Comparison of ENCODE assay signal across 16 cellular contexts in genomic region chr11:106695506-106695905, GRCh38.
DNase-seq lines count a peak whose midpoint lies in the region; ATAC-seq and TF ChIP-seq lines count a peak whose summit lies in the region.
"Had no signal": no experiment of that assay in that cellular context is flagged by ENCODE, and none has a peak within 500 bp of the region (broad histone marks: within the 10 kb centered on the region; RNA-seq: fewer than 3 reads in every experiment).

No MANE protein-coding gene starts in this region.

- TF ChIP-seq CTCF in AG04449 (IDR thresholded peaks at IDR 0.05; ENCODE audit: insufficient read depth, low read length, missing control alignments): no peak
- no peak for TF ChIP-seq CTCF in IMR-90 (conservative IDR thresholded peaks at IDR 0.05; ENCODE audit: low read depth, low read length)
- no peak for TF ChIP-seq CTCF in cardiac fibroblast (IDR thresholded peaks at IDR 0.05; ENCODE audit: low read depth, low read length)
- no peak for TF ChIP-seq CTCF in kidney epithelial cell (IDR thresholded peaks at IDR 0.05; ENCODE audit: insufficient read depth, low read length, poor library complexity, severe bottlenecking)
- no peak for TF ChIP-seq CTCF in right lobe of liver (IDR thresholded peaks at IDR 0.05)

- ATAC-seq in IMR-90 (ENCODE audit: low read depth) (peak; percentile 68), HG03342 (IDR thresholded peaks at IDR 0.05; ENCODE audit: unreplicated experiment) (no peak), right lobe of liver (no peak)
- ATAC-seq in stimulated activated effector memory CD8-positive, alpha-beta T cell treated with anti-CD3 and anti-CD28 coated beads, Interleukin-12 subunit alpha, Interleukin-12 subunit beta, amount 100 ng/mL, for 72 hours: no peak
- ATAC-seq: activated T-helper 17 cell treated with anti-CD3 and anti-CD28 coated beads, Interleukin-2, amount 50 U/mL, for 72 hours had no signal

- H3K27ac ChIP-seq in IMR-90 (ENCODE audit: insufficient read depth, low read length) (no peak overlapping the region), right lobe of liver (no peak overlapping the region)
- H3K27ac ChIP-seq: PC-9 had no signal

- peak overlapping the region; percentile 86; the same call in 1 of the 2 replicates for H3K4ac ChIP-seq in IMR-90 (ENCODE audit: low read depth, low read length)

- H2AK9ac ChIP-seq in IMR-90 (replicated peaks; ENCODE audit: low read depth, low read length, poor library complexity): no peak overlapping the region

- H2AFZ ChIP-seq in IMR-90 (replicated peaks; ENCODE audit: low read length, poor library complexity): no peak overlapping the region
- H2AFZ ChIP-seq: PC-9 had no signal

- peak overlapping the region; percentile 86 for H2BK20ac ChIP-seq in IMR-90 (ENCODE audit: low read depth, low read length)

- CTCF ChIA-PET in AG04449 (lab: Yijun Ruan, JAX): no interaction called here
- CTCF ChIA-PET in IMR-90 (lab: Yijun Ruan, JAX): no interaction called here

- in situ Hi-C loops in IMR-90 (cut with MboI; ENCODE audit: low sequenced_read_pairs): no loop called here

- peak overlapping the region; percentile 23; the same call in 1 of the 2 replicates for H3K4me2 ChIP-seq in IMR-90 (ENCODE audit: low read depth, low read length)
- H3K4me2 ChIP-seq: PC-9 had no signal

- POLR2A ChIA-PET in AG04449 (lab: Yijun Ruan, JAX): no interaction called here
- POLR2A ChIA-PET in IMR-90 (lab: Charles Lee; ENCODE audit: unreplicated experiment): no interaction called here

- peak overlapping the region; percentile 78; the same call in 1 of the 3 replicates for H2BK15ac ChIP-seq in IMR-90 (ENCODE audit: low read depth, low read length)

- H3K36me3 Mint-ChIP-seq in stimulated activated effector memory CD8-positive, alpha-beta T cell treated with anti-CD3 and anti-CD28 coated beads, Interleukin-12 subunit alpha, Interleukin-12 subunit beta, amount 100 ng/mL, for 72 hours: no peaks in the 10 kb centered on the region

- H3K4me3 ChIP-seq in AG04449 (ENCODE audit: low read depth, low read length): no peak overlapping the region
- no peak overlapping the region for H3K4me3 ChIP-seq in IMR-90 (ENCODE audit: insufficient read depth, low read depth, low read length)
- no peak overlapping the region for H3K4me3 ChIP-seq in cardiac fibroblast (replicated peaks in 1 of 2; ENCODE audit: low read depth in 2 of 2, low read length in 2 of 2)
- H3K4me3 ChIP-seq in kidney epithelial cell (ENCODE audit: low read depth, low read length): no peak overlapping the region
- no peak overlapping the region for H3K4me3 ChIP-seq in right lobe of liver
- H3K4me3 ChIP-seq: MG63, PC-9 had no signal

- no peaks in the 10 kb centered on the region for H3K36me3 ChIP-seq in IMR-90 (ENCODE audit: control insufficient read depth, insufficient read depth, low read length)
- H3K36me3 ChIP-seq in kidney epithelial cell (ENCODE audit: control insufficient read depth, insufficient read depth, low read length): no peaks in the 10 kb centered on the region
- H3K36me3 ChIP-seq in right lobe of liver: no peaks in the 10 kb centered on the region
- H3K36me3 ChIP-seq: MG63 had no signal

- no peaks in the 10 kb centered on the region for H3K79me1 ChIP-seq in IMR-90 (ENCODE audit: low read depth in 1 of 2, low read length in 2 of 2)

- WGBS in IMR-90 (ENCODE audit: extremely low coverage in 2 of 2, insufficient read length in 1 of 2), 2 experiments: no CpG with 5 or more reads among the region's 2 CpGs
- 38% methylated on average over 2 of the region's 2 CpGs for WGBS in right lobe of liver (ENCODE audit: insufficient coverage, low coverage, low lambda C conversion rate, missing lambda C conversion rate)

- H3K9me3 ChIP-seq in IMR-90 (ENCODE audit: control insufficient read depth, insufficient read depth, low read length) (no peaks in the 10 kb centered on the region), right lobe of liver (no peaks in the 10 kb centered on the region)
- H3K9me3 ChIP-seq: MG63 had no signal

- peaks cover 2% of the 10 kb centered on the region; the same call in 1 of the 2 replicates for H3K9me1 ChIP-seq in IMR-90 (ENCODE audit: insufficient read depth, low read length)

- dilution Hi-C loops in IMR-90 (cut with HindIII; ENCODE audit: low sequenced_read_pairs, unreplicated experiment): no loop called here

- peak overlapping the region; percentile 86 for H2BK120ac ChIP-seq in IMR-90 (ENCODE audit: low read depth, low read length)

- DNase-seq in AG04449 (ENCODE audit: low read depth, low spot score) (peak; percentile 31), IMR-90 (peak; percentile 83), cardiac fibroblast (ENCODE audit: low read depth in 2 of 2) (peak; percentile 21 to 86), kidney epithelial cell (ENCODE audit: low read depth) (peak; percentile 83), right lobe of liver (no peak)
- DNase-seq in activated CD4-positive, alpha-beta T cell treated with anti-CD3 and anti-CD28 coated beads, Interleukin-2, amount 50 U/mL, for 48 hours: no peak
- DNase-seq in stimulated activated effector memory CD8-positive, alpha-beta T cell treated with anti-CD3 and anti-CD28 coated beads, Interleukin-12 subunit alpha, Interleukin-12 subunit beta, amount 100 ng/mL, for 72 hours (ENCODE audit: low spot score in 2 of 2): no peak
- DNase-seq: GDM1; H7; MG63; NCI-H187; NCI-H524; PC-9; stimulated activated CD4-positive, alpha-beta T cell treated with anti-CD3 and anti-CD28 coated beads, Interleukin-2, amount 100 ng/mL, for 24 hours had no signal

- no peaks in the 10 kb centered on the region for H3K4me1 Mint-ChIP-seq in stimulated activated effector memory CD8-positive, alpha-beta T cell treated with anti-CD3 and anti-CD28 coated beads, Interleukin-12 subunit alpha, Interleukin-12 subunit beta, amount 100 ng/mL, for 72 hours
- H3K4me1 Mint-ChIP-seq: activated T-helper 17 cell treated with anti-CD3 and anti-CD28 coated beads, Interleukin-2, amount 50 U/mL, for 72 hours had no signal

- H4K20me1 ChIP-seq in IMR-90 (ENCODE audit: insufficient read depth, low read length): no peaks in the 10 kb centered on the region

- H3K14ac ChIP-seq in IMR-90 (replicated peaks; ENCODE audit: low read depth, low read length): peak overlapping the region; percentile 64; the same call in 1 of the 2 replicates

- no peak for TF ChIP-seq POLR2A in IMR-90 (IDR thresholded peaks at IDR 0.05; ENCODE audit: low read depth, low read length)
- TF ChIP-seq POLR2A in right lobe of liver (IDR thresholded peaks at IDR 0.05): no peak

- H3K18ac ChIP-seq in IMR-90 (ENCODE audit: low read depth, low read length): peak overlapping the region; percentile 71; the same call in 1 of the 2 replicates

- H3K27me3 ChIP-seq in IMR-90 (ENCODE audit: control insufficient read depth, insufficient read depth, low read length) (no peaks in the 10 kb centered on the region), kidney epithelial cell (ENCODE audit: control insufficient read depth, insufficient read depth, low read length) (no peaks in the 10 kb centered on the region), right lobe of liver (no peaks in the 10 kb centered on the region)
- H3K27me3 ChIP-seq: MG63 had no signal

- no peak overlapping the region for H3K4me3 Mint-ChIP-seq in stimulated activated effector memory CD8-positive, alpha-beta T cell treated with anti-CD3 and anti-CD28 coated beads, Interleukin-12 subunit alpha, Interleukin-12 subunit beta, amount 100 ng/mL, for 72 hours
- H3K4me3 Mint-ChIP-seq: activated T-helper 17 cell treated with anti-CD3 and anti-CD28 coated beads, Interleukin-2, amount 50 U/mL, for 72 hours had no signal

- H3K27ac Mint-ChIP-seq in stimulated activated effector memory CD8-positive, alpha-beta T cell treated with anti-CD3 and anti-CD28 coated beads, Interleukin-12 subunit alpha, Interleukin-12 subunit beta, amount 100 ng/mL, for 72 hours: no peak overlapping the region
- H3K27ac Mint-ChIP-seq: activated T-helper 17 cell treated with anti-CD3 and anti-CD28 coated beads, Interleukin-2, amount 50 U/mL, for 72 hours had no signal

- peaks cover 4% of the 10 kb centered on the region for H3K9me3 Mint-ChIP-seq in stimulated activated effector memory CD8-positive, alpha-beta T cell treated with anti-CD3 and anti-CD28 coated beads, Interleukin-12 subunit alpha, Interleukin-12 subunit beta, amount 100 ng/mL, for 72 hours

- H3K4me1 ChIP-seq in IMR-90 (ENCODE audit: control insufficient read depth, insufficient read depth, low read length) (peaks cover 2% of the 10 kb centered on the region), right lobe of liver (no peaks in the 10 kb centered on the region)

- H2BK5ac ChIP-seq in IMR-90 (ENCODE audit: low read depth, low read length, poor library complexity, severe bottlenecking): peak overlapping the region; percentile 78

- BruUV-seq in IMR-90 (replicated peaks; lab: Mats Ljungman, UMichigan): no TSS peak

- H3K56ac ChIP-seq in IMR-90 (ENCODE audit: extremely low read depth, insufficient read depth, low read length): no peak overlapping the region

- peak overlapping the region; percentile 61; the same call in 1 of the 2 replicates for H4K91ac ChIP-seq in IMR-90 (ENCODE audit: insufficient read depth, low read depth, low read length)

- no peak overlapping the region for H2AK5ac ChIP-seq in IMR-90 (ENCODE audit: low read depth, low read length)

- no peak for TF ChIP-seq RAD21 in IMR-90 (IDR thresholded peaks at IDR 0.05; ENCODE audit: low read length)

- no peak overlapping the region; the same call in 1 of the 2 replicates for H3K9ac ChIP-seq in IMR-90 (ENCODE audit: low read depth, low read length)

- intact Hi-C loops in IMR-90 (cut with micrococcal nuclease): no loop called here
- intact Hi-C loops in right lobe of liver (cut with DNase I): no loop called here

- H4K8ac ChIP-seq in IMR-90 (ENCODE audit: low read depth in 2 of 2, low read length in 2 of 2): peak overlapping the region; percentile 33 to 66; a peak in 2 of 4 replicates

- no peak overlapping the region; the same call in 1 of the 2 replicates for H4K5ac ChIP-seq in IMR-90 (ENCODE audit: low read depth, low read length)

- peak overlapping the region; percentile 48; the same call in 1 of the 2 replicates for H3K23ac ChIP-seq in IMR-90 (ENCODE audit: low read depth, low read length)

TF ChIP-seq in IMR-90, 13 proteins besides CTCF, POLR2A, EP300 and RAD21 (continues in another document):
- TF ChIP-seq ELK1 (IDR thresholded peaks at IDR 0.05; ENCODE audit: borderline replicate concordance, low read depth, low read length) (no peak), MAFK (IDR thresholded peaks at IDR 0.05; ENCODE audit: low read depth, low read length) (no peak), SMC3 (IDR thresholded peaks at IDR 0.05; ENCODE audit: low read depth, low read length) (no peak), RFX5 (IDR thresholded peaks at IDR 0.05; ENCODE audit: low read depth, low read length) (no peak)

Comparison
In these comparisons a context has a peak if more than half of its experiments do, and no peak if none do; other contexts are left out.
1. DNase-seq: peak in AG04449 (single experiment), IMR-90 (single experiment), cardiac fibroblast (2 of 2) and kidney epithelial cell (single experiment); none in activated CD4-positive, alpha-beta T cell treated with anti-CD3 and anti-CD28 coated beads, Interleukin-2, amount 50 U/mL, for 48 hours (0 of 2), stimulated activated effector memory CD8-positive, alpha-beta T cell treated with anti-CD3 and anti-CD28 coated beads, Interleukin-12 subunit alpha, Interleukin-12 subunit beta, amount 100 ng/mL, for 72 hours (0 of 2) and right lobe of liver (0 of 3).